Comparison of ENCODE assay signal across 8 cellular contexts in the genomic region with DNA sequence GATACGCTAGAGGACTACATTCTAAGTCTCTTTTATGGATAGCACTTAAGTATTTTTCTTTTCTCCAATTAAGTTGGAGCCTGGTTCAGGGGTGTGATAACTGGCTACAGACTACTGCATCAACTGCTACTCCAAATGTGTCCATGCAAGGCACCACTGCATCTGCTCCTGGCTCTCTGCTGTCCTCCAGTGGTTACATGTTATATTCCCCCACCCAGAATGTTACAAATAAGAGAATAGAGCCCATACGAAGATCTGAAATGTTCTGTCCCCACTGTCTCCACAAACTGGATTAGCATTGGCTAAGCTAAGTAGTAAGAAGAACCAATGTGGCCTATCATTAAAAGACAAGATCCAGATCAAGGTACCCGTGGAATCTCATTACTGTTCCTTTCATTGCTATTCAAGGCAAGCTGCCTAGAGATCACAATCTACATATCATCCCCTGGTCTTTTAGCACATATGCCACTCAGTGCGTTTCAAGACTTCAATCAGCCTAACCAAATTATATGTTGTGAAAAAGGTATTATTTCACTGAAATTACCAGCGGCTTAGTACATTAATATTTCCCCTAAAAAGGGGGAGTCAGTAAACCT.
DNase-seq lines count a peak whose midpoint lies in the region; ATAC-seq, FAIRE-seq and TF ChIP-seq lines count a peak whose summit lies in the region.

No MANE protein-coding gene starts in this region.

- peak; percentile 77 for TF ChIP-seq CTCF in HepG2 (CRISPR knock-in tag; IDR thresholded peaks at IDR 0.05)

- H3K4me3 ChIP-seq in HepG2 (replicated peaks in 1 of 3; ENCODE audit: insufficient read depth in 1 of 3, low read depth in 2 of 3, low read length in 3 of 3): no peak overlapping the region

- no peak overlapping the region for H3K4me2 ChIP-seq in HepG2 (ENCODE audit: low read depth, low read length)

- H3K27ac ChIP-seq in HepG2 (ENCODE audit: extremely low read length, insufficient read depth, low read length): no peak overlapping the region

- TF ChIP-seq RAD21 in HepG2 (CRISPR knock-in tag; IDR thresholded peaks at IDR 0.05): peak; percentile 68

- peak; percentile 77 for ATAC-seq in HG02885 (IDR thresholded peaks at IDR 0.05; ENCODE audit: poor library complexity, unreplicated experiment)
- peak; percentile 99 for ATAC-seq in HepG2
- ATAC-seq in GM18870 (IDR thresholded peaks at IDR 0.05; ENCODE audit: unreplicated experiment): no peak

- no peaks in the 10 kb centered on the region for H3K4me1 ChIP-seq in HepG2 (ENCODE audit: insufficient read depth, low read length)

- no peak overlapping the region for H3K9ac ChIP-seq in HepG2 (ENCODE audit: insufficient read depth, low read depth, low read length)

- FAIRE-seq in HepG2 (lab: Jason Lieb, UNC): peak; percentile 36

- no peaks in the 10 kb centered on the region for H3K36me3 ChIP-seq in HepG2 (replicated peaks in 1 of 2; ENCODE audit: control insufficient read depth in 1 of 2, insufficient read depth in 2 of 2, low read length in 2 of 2)

- CTCF ChIA-PET in HepG2 (lab: Yijun Ruan, JAX; ENCODE audit: low intra/inter-chr PET ratio, low total read pairs): interaction anchor here (0.9 to 1.6 kb wide), 2 partner anchors 312 to 846 kb away, joined by 3 to 8 read pairs; no protein-coding TSS in a partner anchor

- BruUV-seq in HepG2 (replicated peaks; lab: Mats Ljungman, UMichigan): no TSS peak

- H2AFZ ChIP-seq in HepG2 (ENCODE audit: low read length): no peak overlapping the region

- in situ Hi-C loops in T47D (cut with HindIII; ENCODE audit: low pct_unique_long_range_greater_than_20kb, low sequenced_read_pairs) (no loop called here), HepG2 (cut with HindIII; ENCODE audit: extremely low pct_ligation_motif_present, low pct_unique_long_range_greater_than_20kb) (no loop called here)

- 0% methylated on average over 5 of the region's 5 CpGs for WGBS in HepG2 (ENCODE audit: low lambda C conversion rate)

- TF ChIP-seq EP300 in HepG2 (IDR thresholded peaks at IDR 0.05; ENCODE audit: low read depth in 2 of 2, low read length in 2 of 2) (no peak), HepG2 (CRISPR knock-in tag; IDR thresholded peaks at IDR 0.05; ENCODE audit: borderline replicate concordance) (no peak)

- H4K20me1 ChIP-seq in HepG2 (ENCODE audit: insufficient read depth, low read length): no peaks in the 10 kb centered on the region

- H3K9me3 ChIP-seq in HepG2 (ENCODE audit: low read length): no peaks in the 10 kb centered on the region

- H3K79me2 ChIP-seq in HepG2 (ENCODE audit: insufficient read depth, low read length): no peaks in the 10 kb centered on the region

- no peak for TF ChIP-seq POLR2A in HepG2 (IDR thresholded peaks at IDR 0.05; ENCODE audit: insufficient read depth in 1 of 2, low read depth in 2 of 2, low read length in 2 of 2)

- DNase-seq in NCI-H524 (lab: John Stamatoyannopoulos, UW) (peak; percentile 54 to 67), NCI-H524 treated with DMSO at 0.1 percent for 48 hours (lab: John Stamatoyannopoulos, UW) (no peak), NCI-H69 (lab: John Stamatoyannopoulos, UW) (peak; percentile 77), T47D (ENCODE audit: low read depth in 1 of 2, low spot score in 1 of 2) (peak; percentile 4 to 70), HepG2 (ENCODE audit: low spot score) (peak; percentile 35), globus pallidus (ENCODE audit: low spot score) (no peak)

- intact Hi-C loops in HepG2 (cut with micrococcal nuclease; ENCODE audit: unreplicated experiment): loop anchor here (1.0 to 10.0 kb wide), 4 partner anchors 311 to 1022 kb away; no protein-coding TSS in a partner anchor

- POLR2A ChIA-PET in HepG2 (lab: Yijun Ruan, JAX): no interaction called here

- no peaks in the 10 kb centered on the region for H3K27me3 ChIP-seq in HepG2 (ENCODE audit: control insufficient read depth in 1 of 2, insufficient read depth in 2 of 2, low read length in 2 of 2)

TF ChIP-seq in HepG2, 621 proteins besides CTCF, POLR2A, EP300 and RAD21:
- TF ChIP-seq STAG1 (CRISPR knock-in tag; IDR thresholded peaks at IDR 0.05) (peak; percentile 78), NR3C1 (CRISPR knock-in tag; IDR thresholded peaks at IDR 0.05) (no peak), SMC3 (IDR thresholded peaks at IDR 0.05; ENCODE audit: low read length) (peak; percentile 77), GPN1 (CRISPR knock-in tag; IDR thresholded peaks at IDR 0.05; ENCODE audit: borderline replicate concordance) (no peak)

Comparison
In these comparisons a context has a peak if more than half of its experiments do, and no peak if none do; other contexts are left out.
1. DNase-seq: peak in NCI-H524 (2 of 2), NCI-H69 (single experiment), T47D (2 of 2) and HepG2 (single experiment); none in NCI-H524 treated with DMSO at 0.1 percent for 48 hours (single experiment) and globus pallidus (single experiment).